Comparison of ENCODE assay signal across 11 cellular contexts in the genomic region with DNA sequence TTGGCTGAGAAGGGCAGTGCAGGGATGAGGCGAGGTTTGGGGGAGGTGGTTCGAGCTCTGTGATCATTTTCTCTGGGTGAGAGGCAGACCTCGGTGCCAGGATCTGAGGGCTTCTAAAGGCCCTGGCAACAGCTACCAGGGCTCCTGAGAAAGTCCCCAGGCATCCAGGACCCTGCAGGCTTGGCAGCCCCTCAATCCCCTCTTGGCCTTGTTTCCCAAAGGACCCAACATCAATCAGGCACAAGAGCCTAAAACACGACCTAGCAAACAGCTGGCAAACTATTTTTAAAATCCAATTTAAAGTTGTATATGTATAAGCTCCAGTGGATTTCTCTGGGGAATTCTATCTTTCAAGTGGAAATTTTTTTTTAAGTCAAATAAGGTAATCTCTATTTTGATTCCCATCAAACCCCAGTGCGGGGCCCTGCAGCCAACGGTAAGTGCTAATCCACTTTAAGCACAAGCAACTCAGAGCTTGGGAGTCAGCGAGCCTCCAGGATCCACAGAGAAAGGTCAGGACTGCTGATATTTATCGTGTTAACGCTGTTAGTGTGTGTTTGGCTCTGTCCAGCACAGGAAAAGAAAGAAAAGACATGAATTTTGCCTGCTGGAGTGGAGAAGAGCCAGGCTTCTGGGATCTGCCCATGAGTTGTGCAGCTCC. TPM values are rescaled to one million over a fixed set of nuclear protein-coding genes. Genes with fewer than 3 reads are reported as not detected.
A peak's percentile ranks its signal among the peaks of the same experiment; 100 is the strongest.
DNase-seq lines count a peak whose midpoint lies in the region; FAIRE-seq and TF ChIP-seq lines count a peak whose summit lies in the region.
"Had no signal": no experiment of that assay in that cellular context is flagged by ENCODE, and none has a peak within 500 bp of the region (broad histone marks: within the 10 kb centered on the region; RNA-seq: fewer than 3 reads in every experiment).

No MANE protein-coding gene starts in this region.

- no peaks in the 10 kb centered on the region for H3K36me3 Mint-ChIP-seq in dendritic cell treated with granulocyte-macrophage colony-stimulating factor and Interleukin-4, amounts not matched to agents 40 ng/mL and 50 ng/mL, for 4 days (ENCODE audit: low read depth)
- H3K36me3 Mint-ChIP-seq in CD4-positive, alpha-beta memory T cell: no peaks in the 10 kb centered on the region

- H3K27ac Mint-ChIP-seq in dendritic cell treated with granulocyte-macrophage colony-stimulating factor and Interleukin-4, amounts not matched to agents 40 ng/mL and 50 ng/mL, for 4 days: peak overlapping the region; percentile 87
- no peak overlapping the region for H3K27ac Mint-ChIP-seq in CD4-positive, alpha-beta memory T cell

- intact Hi-C loops in dendritic cell treated with granulocyte-macrophage colony-stimulating factor and Interleukin-4, amounts not matched to agents 40 ng/mL and 50 ng/mL, for 4 days (cut with micrococcal nuclease): loop anchor here (5.0 kb wide), 1 partner anchor 77 kb away; no protein-coding TSS in a partner anchor
- intact Hi-C loops in uterus (cut with DNase I; ENCODE audit: low total_unique reads): no loop called here
- intact Hi-C loops in CD4-positive, alpha-beta memory T cell (cut with micrococcal nuclease): no loop called here

- TF ChIP-seq CTCF in uterus (IDR thresholded peaks at IDR 0.05): no peak

- no peaks in the 10 kb centered on the region for H3K36me3 ChIP-seq in uterus
- H3K36me3 ChIP-seq in CD4-positive, alpha-beta memory T cell (ENCODE audit: insufficient read depth, low read length): no peaks in the 10 kb centered on the region

- DNase-seq in DMS 273 (lab: John Stamatoyannopoulos, UW; ENCODE audit: unreplicated experiment) (peak; percentile 31), DMS 273 treated with DMSO at 0.1 percent for 48 hours (lab: John Stamatoyannopoulos, UW) (no peak), myocyte (ENCODE audit: low read depth) (peak; percentile 21), uterus (no peak), NCI-H1048 (lab: John Stamatoyannopoulos, UW) (no peak), GM12892 (ENCODE audit: insufficient read length) (no peak)
- no peak for DNase-seq in CD4-positive, alpha-beta memory T cell
- DNase-seq: activated T-cell treated with anti-CD3 and anti-CD28 coated beads, Interleukin-2, amount 50 U/mL, for 1 hour; NCI-H187 treated with DMSO at 0.1 percent for 48 hours had no signal

- CTCF ChIA-PET in CD4-positive, alpha-beta memory T cell (lab: Charles Lee; ENCODE audit: partially characterized antibody): no interaction called here

- H3K27me3 ChIP-seq in uterus: no peaks in the 10 kb centered on the region
- no peaks in the 10 kb centered on the region for H3K27me3 ChIP-seq in CD4-positive, alpha-beta memory T cell (ENCODE audit: insufficient read depth, low read length)

- POLR2A ChIA-PET in CD4-positive, alpha-beta memory T cell (lab: Charles Lee; ENCODE audit: partially characterized antibody): interaction anchor here (1.6 kb wide), 1 partner anchor 14 kb away, joined by 7 read pairs; the partner anchor contains the start of gene MAT2A

- H3K27ac ChIP-seq in uterus: peak overlapping the region; percentile 56 to 73
- H3K27ac ChIP-seq in CD4-positive, alpha-beta memory T cell (ENCODE audit: low read depth, low read length): no peak overlapping the region

- peak overlapping the region; percentile 30 for H3K4me3 Mint-ChIP-seq in dendritic cell treated with granulocyte-macrophage colony-stimulating factor and Interleukin-4, amounts not matched to agents 40 ng/mL and 50 ng/mL, for 4 days
- H3K4me3 Mint-ChIP-seq in CD4-positive, alpha-beta memory T cell: no peak overlapping the region

- no peak overlapping the region for H3K4me3 ChIP-seq in uterus
- H3K4me3 ChIP-seq in CD4-positive, alpha-beta memory T cell (ENCODE audit: low read length in 2 of 2): no peak overlapping the region

- no peaks in the 10 kb centered on the region for H3K27me3 Mint-ChIP-seq in dendritic cell treated with granulocyte-macrophage colony-stimulating factor and Interleukin-4, amounts not matched to agents 40 ng/mL and 50 ng/mL, for 4 days
- H3K27me3 Mint-ChIP-seq in CD4-positive, alpha-beta memory T cell: peaks cover 2 to 7% of the 10 kb centered on the region in 2 donors

- no peak for FAIRE-seq in GM12892 (lab: Jason Lieb, UNC)
- FAIRE-seq: A204.1 had no signal

- H3K9me3 ChIP-seq in uterus: no peaks in the 10 kb centered on the region
- H3K9me3 ChIP-seq in CD4-positive, alpha-beta memory T cell (ENCODE audit: control insufficient read depth in 1 of 2, low read length in 2 of 2): no peaks in the 10 kb centered on the region

- H3K4me1 Mint-ChIP-seq in dendritic cell treated with granulocyte-macrophage colony-stimulating factor and Interleukin-4, amounts not matched to agents 40 ng/mL and 50 ng/mL, for 4 days (ENCODE audit: low read depth): peaks cover 39% of the 10 kb centered on the region
- H3K4me1 Mint-ChIP-seq in CD4-positive, alpha-beta memory T cell: no peaks in the 10 kb centered on the region

- H3K4me1 ChIP-seq in uterus: no peaks in the 10 kb centered on the region
- no peaks in the 10 kb centered on the region for H3K4me1 ChIP-seq in CD4-positive, alpha-beta memory T cell (ENCODE audit: insufficient read depth, low read length)

- H3K9me3 Mint-ChIP-seq in dendritic cell treated with granulocyte-macrophage colony-stimulating factor and Interleukin-4, amounts not matched to agents 40 ng/mL and 50 ng/mL, for 4 days: no peaks in the 10 kb centered on the region
- no peaks in the 10 kb centered on the region for H3K9me3 Mint-ChIP-seq in CD4-positive, alpha-beta memory T cell

- no peak for TF ChIP-seq POLR2A in uterus (IDR thresholded peaks at IDR 0.05)
- no peak for TF ChIP-seq POLR2A in GM12892 (IDR thresholded peaks at IDR 0.05; ENCODE audit: low read depth, low read length)

RNA-seq across cellular contexts. Expression of gene MAT2A, which starts 14.9 kb away (rescaled TPM):
- total RNA-seq in myocyte (211 and 302 TPM in 2 replicates), uterus (100 to 1,000 TPM in 3 of 4 donors, 10 to 100 TPM in 1; 77.1 to 249 (median 108) TPM)
- 273 TPM for polyA plus RNA-seq in myocyte (2012)
- 211 TPM for polyA plus RNA-seq in GM12892 (2012; ENCODE audit: missing spikeins)
- 100 to 1,000 TPM; 177 to 182 TPM for total RNA-seq in CD4-positive, alpha-beta memory T cell
- 100 to 1,000 TPM in 1 of 2 donors, 10 to 100 TPM in 1; 75.4 to 126 TPM for polyA plus RNA-seq in CD4-positive, alpha-beta memory T cell

RNA-seq across cellular contexts. Expression of gene GGCX, which starts 37.3 kb away (rescaled TPM):
- total RNA-seq in myocyte: 78.1 and 129 TPM in 2 replicates
- polyA plus RNA-seq in myocyte (2012): 114 TPM
- total RNA-seq in uterus: 10 to 100 TPM; 14.1 to 54.1 (median 37.9) TPM
- 15.3 TPM for polyA plus RNA-seq in GM12892 (2012; ENCODE audit: missing spikeins)
- total RNA-seq in CD4-positive, alpha-beta memory T cell: 10 to 100 TPM; 28.5 to 38.1 TPM
- polyA plus RNA-seq in CD4-positive, alpha-beta memory T cell: 10 to 100 TPM in 1 of 2 donors, 1 to 10 TPM in 1; 8.4 to 11.0 TPM

RNA-seq across cellular contexts. Expression of gene VAMP8, which starts 53.4 kb away (rescaled TPM):
- total RNA-seq in myocyte: 9.5 and 9.8 TPM in 2 replicates
- 51.3 TPM for polyA plus RNA-seq in myocyte (2012)
- total RNA-seq in uterus: 10 to 100 TPM in 1 of 4 donors, 1 to 10 TPM in 2, not detected in 1; 1.3 to 12.3 (median 5.2) TPM
- polyA plus RNA-seq in GM12892 (2012; ENCODE audit: missing spikeins): 153 TPM
- 100 to 1,000 TPM in 1 of 2 experiments, 10 to 100 TPM in 1; 98.5 to 107 TPM for total RNA-seq in CD4-positive, alpha-beta memory T cell
- 100 to 1,000 TPM; 401 to 612 TPM for polyA plus RNA-seq in CD4-positive, alpha-beta memory T cell

Comparison
In these comparisons a context has a peak if more than half of its experiments do, and no peak if none do; other contexts are left out.
1. DNase-seq: peak in DMS 273 (single experiment) and myocyte (single experiment); none in DMS 273 treated with DMSO at 0.1 percent for 48 hours (single experiment), uterus (0 of 2), NCI-H1048 (single experiment), GM12892 (single experiment) and CD4-positive, alpha-beta memory T cell (0 of 5).